In genomic region chr10:436911-437665, GRCh38 we compare ENCODE assay signal across 20 cellular contexts.
DNase-seq lines count a peak whose midpoint lies in the region; ATAC-seq lines count a peak whose summit lies in the region.
"Had no signal": no experiment of that assay in that cellular context is flagged by ENCODE, and none has a peak within 500 bp of the region (broad histone marks: within the 10 kb centered on the region; RNA-seq: fewer than 3 reads in every experiment).

No MANE protein-coding gene starts in this region.

- DNase-seq in activated naive CD8-positive, alpha-beta T cell treated with anti-CD3 and anti-CD28 coated beads, Interleukin-2, amount 50 U/mL, for 24 hours = no peak
- DNase-seq in H7 = peak; percentile 42
- DNase-seq in T-helper 17 cell = no peak
- DNase-seq in naive thymus-derived CD8-positive, alpha-beta T cell = no peak
- DNase-seq in GF-D8 (lab: John Stamatoyannopoulos, UW) = no peak
- DNase-seq: activated naive CD4-positive, alpha-beta T cell treated with anti-CD3 and anti-CD28 coated beads for 36 hours; body of pancreas; Calu3; colonic mucosa; heart left ventricle; NCI-H187; NCI-H345; right lobe of liver; stimulated activated CD4-positive, alpha-beta T cell treated with anti-CD3 and anti-CD28 coated beads, Interleukin-15, amount 100 ng/mL, for 24 hours; T1000; thyroid gland had no signal

- H3K36me3 Mint-ChIP-seq in activated naive CD8-positive, alpha-beta T cell = peaks cover 8% of the 10 kb centered on the region
- no peaks in the 10 kb centered on the region for H3K36me3 Mint-ChIP-seq in activated naive CD8-positive, alpha-beta T cell treated with anti-CD3 and anti-CD28 coated beads, Interleukin-2, amount 50 U/mL, for 24 hours (ENCODE audit: low read depth)
- no peaks in the 10 kb centered on the region for H3K36me3 Mint-ChIP-seq in T-helper 17 cell (ENCODE audit: low read depth)
- H3K36me3 Mint-ChIP-seq in naive thymus-derived CD8-positive, alpha-beta T cell = peaks cover 5 to 26% (median 24%) of the 10 kb centered on the region in 3 donors

- no peak overlapping the region for H3K27ac Mint-ChIP-seq in activated naive CD8-positive, alpha-beta T cell
- H3K27ac Mint-ChIP-seq in activated naive CD8-positive, alpha-beta T cell treated with anti-CD3 and anti-CD28 coated beads, Interleukin-2, amount 50 U/mL, for 24 hours = no peak overlapping the region
- H3K27ac Mint-ChIP-seq in T-helper 17 cell = peak overlapping the region; percentile 43
- peak overlapping the region in 5 of 10 donors; percentile 57 to 80 (median 59) for H3K27ac Mint-ChIP-seq in naive thymus-derived CD8-positive, alpha-beta T cell
- H3K27ac Mint-ChIP-seq: activated naive CD4-positive, alpha-beta T cell treated with anti-CD3 and anti-CD28 coated beads for 36 hours had no signal

- ATAC-seq in activated naive CD8-positive, alpha-beta T cell treated with anti-CD3 and anti-CD28 coated beads, Interleukin-2, amount 50 U/mL, for 24 hours = no peak
- ATAC-seq in T-helper 17 cell (peak; percentile 77), HG02884 (IDR thresholded peaks at IDR 0.05; ENCODE audit: unreplicated experiment) (no peak)
- ATAC-seq in naive thymus-derived CD8-positive, alpha-beta T cell = peak in 1 of 2 donors; percentile 40
- ATAC-seq: body of pancreas, heart left ventricle, right lobe of liver had no signal

- H3K4me1 Mint-ChIP-seq in activated naive CD8-positive, alpha-beta T cell (ENCODE audit: low read depth) = peaks cover 39% of the 10 kb centered on the region
- peaks cover 23% of the 10 kb centered on the region for H3K4me1 Mint-ChIP-seq in activated naive CD8-positive, alpha-beta T cell treated with anti-CD3 and anti-CD28 coated beads, Interleukin-2, amount 50 U/mL, for 24 hours
- H3K4me1 Mint-ChIP-seq in T-helper 17 cell = peaks cover 29% of the 10 kb centered on the region
- peaks cover 26 to 37% (median 29%) of the 10 kb centered on the region in 4 donors for H3K4me1 Mint-ChIP-seq in naive thymus-derived CD8-positive, alpha-beta T cell

- H3K4me3 Mint-ChIP-seq in activated naive CD8-positive, alpha-beta T cell = peak overlapping the region; percentile 1
- no peak overlapping the region for H3K4me3 Mint-ChIP-seq in activated naive CD8-positive, alpha-beta T cell treated with anti-CD3 and anti-CD28 coated beads, Interleukin-2, amount 50 U/mL, for 24 hours
- H3K4me3 Mint-ChIP-seq in T-helper 17 cell = peak overlapping the region; percentile 55
- peak overlapping the region in 8 of 10 donors; percentile 24 to 68 (median 52) for H3K4me3 Mint-ChIP-seq in naive thymus-derived CD8-positive, alpha-beta T cell
- H3K4me3 Mint-ChIP-seq: activated naive CD4-positive, alpha-beta T cell treated with anti-CD3 and anti-CD28 coated beads for 36 hours had no signal

- POLR2A ChIA-PET in naive thymus-derived CD8-positive, alpha-beta T cell (lab: Charles Lee) = interaction anchor here (0.5 to 1.9 kb wide), 2 partner anchors 14 to 106 kb away, joined by 3 to 8 read pairs; no protein-coding TSS in a partner anchor

- H3K27me3 Mint-ChIP-seq in activated naive CD8-positive, alpha-beta T cell = no peaks in the 10 kb centered on the region
- H3K27me3 Mint-ChIP-seq in activated naive CD8-positive, alpha-beta T cell treated with anti-CD3 and anti-CD28 coated beads, Interleukin-2, amount 50 U/mL, for 24 hours = peaks cover 6% of the 10 kb centered on the region
- H3K27me3 Mint-ChIP-seq in T-helper 17 cell = no peaks in the 10 kb centered on the region
- H3K27me3 Mint-ChIP-seq in naive thymus-derived CD8-positive, alpha-beta T cell = peaks cover 3 to 15% (median 4%) of the 10 kb centered on the region in 5 donors

- no peaks in the 10 kb centered on the region for H3K36me3 ChIP-seq in H7 (replicated peaks; ENCODE audit: control insufficient read depth, insufficient read depth, low read length)
- H3K36me3 ChIP-seq: colonic mucosa, right lobe of liver, thyroid gland had no signal

- H3K27me3 ChIP-seq in H7 (ENCODE audit: control insufficient read depth, insufficient read depth, low read length) = no peaks in the 10 kb centered on the region
- H3K27me3 ChIP-seq: body of pancreas, colonic mucosa, heart left ventricle, right lobe of liver, thyroid gland had no signal

- no peaks in the 10 kb centered on the region for H3K9me3 ChIP-seq in T-helper 17 cell (ENCODE audit: control insufficient read depth, low read length, poor library complexity, severe bottlenecking)
- H3K9me3 ChIP-seq: body of pancreas, colonic mucosa, heart left ventricle, right lobe of liver, thyroid gland had no signal

- no peaks in the 10 kb centered on the region for H3K9me3 Mint-ChIP-seq in activated naive CD8-positive, alpha-beta T cell (ENCODE audit: low read depth)
- H3K9me3 Mint-ChIP-seq in activated naive CD8-positive, alpha-beta T cell treated with anti-CD3 and anti-CD28 coated beads, Interleukin-2, amount 50 U/mL, for 24 hours = peaks cover 3% of the 10 kb centered on the region
- H3K9me3 Mint-ChIP-seq in naive thymus-derived CD8-positive, alpha-beta T cell = peaks cover 0 to 3% (median 0%) of the 10 kb centered on the region in 9 donors
- H3K9me3 Mint-ChIP-seq: activated naive CD4-positive, alpha-beta T cell treated with anti-CD3 and anti-CD28 coated beads for 36 hours had no signal

- no peak overlapping the region for H3K4me3 ChIP-seq in H7 (ENCODE audit: insufficient read depth, low read depth, low read length)
- H3K4me3 ChIP-seq: body of pancreas, colonic mucosa, heart left ventricle, lung, right lobe of liver, SK-N-MC, thyroid gland had no signal
